9 cellular contexts compared by ENCODE assay signal in genomic region chr19:41928221-41928683, GRCh38. TPM values are rescaled to one million over a fixed set of nuclear protein-coding genes. Genes with fewer than 3 reads are reported as not detected.
DNase-seq lines count a peak whose midpoint lies in the region; ATAC-seq and TF ChIP-seq lines count a peak whose summit lies in the region.
"Had no signal": no experiment of that assay in that cellular context is flagged by ENCODE, and none has a peak within 500 bp of the region (broad histone marks: within the 10 kb centered on the region; RNA-seq: fewer than 3 reads in every experiment).

Gene ERFL, minus strand, starts transcription at chr19:41928449. Its CDS starts 15,530 bp downstream, at chr19:41912919.

- peak within 1 kb of the TSS; percentile 66 to 97 (median 92) for H3K4me3 Mint-ChIP-seq in IgD-negative memory B cell
- H3K4me3 Mint-ChIP-seq in activated naive CD8-positive, alpha-beta T cell treated with anti-CD3 and anti-CD28 coated beads for 36 hours = peak within 1 kb of the TSS; percentile 78

- WGBS in tibial nerve, 2 donors = 1% methylated on average over 49 of the region's 49 CpGs

- H3K27ac ChIP-seq in left lung (no peak within 1 kb of the TSS), tibial nerve (peak within 1 kb of the TSS in 1 of 4 donors; percentile 41)

- DNase-seq in EL = peak; percentile 31
- peak; percentile 44 for DNase-seq in activated naive CD8-positive, alpha-beta T cell treated with anti-CD3 and anti-CD28 coated beads for 36 hours
- DNase-seq in left lung = no peak
- no peak for DNase-seq in tibial nerve (ENCODE audit: low spot score in 2 of 2)
- no peak for DNase-seq in effector CD4-positive, alpha-beta T cell
- DNase-seq in epidermal melanocyte (ENCODE audit: insufficient read length, low spot score) = no peak

- H3K4me1 Mint-ChIP-seq in IgD-negative memory B cell = peaks cover 16 to 31% (median 24%) of the 10 kb centered on the region in 3 donors
- H3K4me1 Mint-ChIP-seq in activated naive CD8-positive, alpha-beta T cell treated with anti-CD3 and anti-CD28 coated beads for 36 hours = peaks cover 22% of the 10 kb centered on the region

- peaks cover 14% of the 10 kb centered on the region for H3K27me3 Mint-ChIP-seq in IgD-negative memory B cell
- no peaks in the 10 kb centered on the region for H3K27me3 Mint-ChIP-seq in activated naive CD8-positive, alpha-beta T cell treated with anti-CD3 and anti-CD28 coated beads for 36 hours

- TF ChIP-seq EP300 in tibial nerve (IDR thresholded peaks at IDR 0.05) = no peak

- H3K9me3 Mint-ChIP-seq in IgD-negative memory B cell = no peaks in the 10 kb centered on the region
- no peaks in the 10 kb centered on the region for H3K9me3 Mint-ChIP-seq in activated naive CD8-positive, alpha-beta T cell treated with anti-CD3 and anti-CD28 coated beads for 36 hours

- TF ChIP-seq CTCF in left lung (IDR thresholded peaks at IDR 0.05) = no peak
- TF ChIP-seq CTCF in tibial nerve (IDR thresholded peaks at IDR 0.05) = no peak

- H3K36me3 Mint-ChIP-seq in IgD-negative memory B cell = no peaks in the 10 kb centered on the region
- H3K36me3 Mint-ChIP-seq in activated naive CD8-positive, alpha-beta T cell treated with anti-CD3 and anti-CD28 coated beads for 36 hours = peaks cover 3% of the 10 kb centered on the region

- no peak for TF ChIP-seq POLR2A in tibial nerve (IDR thresholded peaks at IDR 0.05)

- H3K9me3 ChIP-seq in left lung (no peaks in the 10 kb centered on the region), tibial nerve (no peaks in the 10 kb centered on the region)

- intact Hi-C loops in left lung (cut with DNase I) = no loop called here

- H3K27me3 ChIP-seq in left lung = peaks cover 37 to 99% of the 10 kb centered on the region in 2 donors
- H3K27me3 ChIP-seq in tibial nerve = peaks cover 8 to 97% of the 10 kb centered on the region in 2 donors

- H3K27ac Mint-ChIP-seq in IgD-negative memory B cell = peak within 1 kb of the TSS in 2 of 3 donors; percentile 36 to 81
- peak within 1 kb of the TSS; percentile 50 for H3K27ac Mint-ChIP-seq in activated naive CD8-positive, alpha-beta T cell treated with anti-CD3 and anti-CD28 coated beads for 36 hours

- H3K4me1 ChIP-seq in left lung (peaks cover 10 to 20% of the 10 kb centered on the region in 2 donors), tibial nerve (peaks cover 0 to 31% (median 9%) of the 10 kb centered on the region in 4 donors)

- H3K4me3 ChIP-seq in left lung = peak within 1 kb of the TSS; percentile 35 to 37
- peak within 1 kb of the TSS; percentile 5 to 39 (median 20) for H3K4me3 ChIP-seq in tibial nerve

- peak; percentile 42 for ATAC-seq in left lung
- ATAC-seq in GM18907 (IDR thresholded peaks at IDR 0.05; ENCODE audit: unreplicated experiment) = no peak

- H3K36me3 ChIP-seq in left lung = no peaks in the 10 kb centered on the region
- peaks cover 0 to 4% (median 0%) of the 10 kb centered on the region in 3 donors for H3K36me3 ChIP-seq in tibial nerve

RNA-seq across cellular contexts. Expression of gene ERFL, which starts in this region (rescaled TPM):
- polyA plus RNA-seq in IgD-negative memory B cell = not detected
- total RNA-seq in activated naive CD8-positive, alpha-beta T cell treated with anti-CD3 and anti-CD28 coated beads for 36 hours = 1 to 10 TPM; 1.1 to 1.2 TPM
- under 1 TPM; 0.15 to 0.34 TPM for total RNA-seq in left lung
- total RNA-seq in tibial nerve = under 1 TPM in 3 of 4 donors, not detected in 1; 0.30 to 0.59 (median 0.42) TPM
- total RNA-seq: RPMI7951 had no signal

Comparison
In these comparisons a context has a peak if more than half of its experiments do, and no peak if none do; other contexts are left out.
1. Peak in ATAC-seq and H3K4me3 ChIP-seq in left lung; RNA of the gene not detected or under 1 TPM.
2. DNase-seq: peak in EL (single experiment) and activated naive CD8-positive, alpha-beta T cell treated with anti-CD3 and anti-CD28 coated beads for 36 hours (single experiment); none in left lung (0 of 2), tibial nerve (0 of 2), effector CD4-positive, alpha-beta T cell (single experiment) and epidermal melanocyte (single experiment).